Comparison of ENCODE assay signal across 19 cellular contexts in genomic region chr17:82944990-82945389, GRCh38.
"Had no signal": no experiment of that assay in that cellular context is flagged by ENCODE, and none has a peak within 500 bp of the region (broad histone marks: within the 10 kb centered on the region; RNA-seq: fewer than 3 reads in every experiment).

No MANE protein-coding gene starts in this region.

- H3K4me3 ChIP-seq: mucosa of descending colon, ovary, psoas muscle, stomach, testis had no signal

- H3K4me1 ChIP-seq: psoas muscle, stomach, testis had no signal

- ATAC-seq: activated T-helper 17 cell treated with anti-CD3 and anti-CD28 coated beads, Interleukin-2, amount 50 U/mL, for 72 hours; mucosa of descending colon; naive thymus-derived CD4-positive, alpha-beta T cell; psoas muscle; right cardiac atrium; stimulated activated effector memory CD8-positive, alpha-beta T cell treated with anti-CD3 and anti-CD28 coated beads, Interleukin-12 subunit alpha, Interleukin-12 subunit beta, amount 100 ng/mL, for 72 hours; WTC11 had no signal

- H3K9me3 ChIP-seq: testis had no signal

- FAIRE-seq: bronchial epithelial cell, small intestine, TTC549 had no signal

- H3K27ac ChIP-seq: ovary, psoas muscle, stomach, testis had no signal

- H3K36me3 ChIP-seq: ovary had no signal

- DNase-seq: activated CD4-positive, alpha-beta memory T cell treated with anti-CD3 and anti-CD28 coated beads for 36 hours; activated CD4-positive, alpha-beta T cell treated with anti-CD3 and anti-CD28 coated beads for 4 hours; activated naive CD4-positive, alpha-beta T cell treated with Interleukin-2 at 50 U/mL for 16 hours; effector CD8-positive, alpha-beta T cell; foreskin fibroblast; mucosa of descending colon; naive thymus-derived CD4-positive, alpha-beta T cell; psoas muscle; right cardiac atrium; small intestine; stimulated activated CD4-positive, alpha-beta T cell treated with anti-CD3 and anti-CD28 coated beads, Interleukin-4, amount 100 ng/mL, for 24 hours; stomach; testis had no signal

- H3K27me3 ChIP-seq: ovary, stomach, testis had no signal
